ENCODE assay signal across 24 cellular contexts in genomic region chr12:92756905-92757598, GRCh38. TPM values are rescaled to one million over a fixed set of nuclear protein-coding genes. Genes with fewer than 3 reads are reported as not detected.
"Had no signal": no experiment of that assay in that cellular context is flagged by ENCODE, and none has a peak within 500 bp of the region (broad histone marks: within the 10 kb centered on the region; RNA-seq: fewer than 3 reads in every experiment).

No MANE protein-coding gene starts in this region.

- H3K4me3 ChIP-seq: esophagus squamous epithelium, hepatocyte, lung, neural progenitor cell, prostate gland, skin epidermis, transverse colon, uterus had no signal

- H3K4me1 Mint-ChIP-seq: activated CD4-positive, alpha-beta T cell treated with anti-CD3 and anti-CD28 coated beads for 36 hours had no signal

- H3K9me3 Mint-ChIP-seq: activated CD4-positive, alpha-beta memory T cell treated with anti-CD3 and anti-CD28 coated beads for 36 hours; dendritic cell treated with granulocyte-macrophage colony-stimulating factor and Interleukin-4, amounts not matched to agents 40 ng/mL and 50 ng/mL, for 4 days; stimulated activated naive CD8-positive, alpha-beta T cell treated with anti-CD3 and anti-CD28 coated beads, Interleukin-15, Interleukin-2, amounts not matched to agents 100 ng/mL and 50 ng/mL, for 24 hours; T-helper 2 cell treated with Interferon-gamma antibody and Interleukin-4, amounts not matched to agents 5 μg/mL and 100 μg/mL, for 36 hours had no signal

- H3K4me1 ChIP-seq: neural progenitor cell, prostate gland, transverse colon, uterus had no signal

- H3K27me3 ChIP-seq: esophagus squamous epithelium, hepatocyte, neural progenitor cell, transverse colon, uterus had no signal

- H3K9me3 ChIP-seq: esophagus squamous epithelium, prostate gland, transverse colon, uterus had no signal

- H3K36me3 ChIP-seq: esophagus squamous epithelium, neural progenitor cell, prostate gland, transverse colon, uterus had no signal

- H3K27me3 Mint-ChIP-seq: dendritic cell treated with granulocyte-macrophage colony-stimulating factor and Interleukin-4, amounts not matched to agents 40 ng/mL and 50 ng/mL, for 4 days had no signal

- ATAC-seq: activated CD4-positive, alpha-beta T cell treated with anti-CD3 and anti-CD28 coated beads for 36 hours; activated CD8-positive, alpha-beta memory T cell treated with anti-CD3 and anti-CD28 coated beads, Interleukin-2, amount 10 ng/mL, durations not matched to agents 7 days and 5 days; left colon had no signal

- DNase-seq: activated CD4-positive, alpha-beta memory T cell treated with anti-CD3 and anti-CD28 coated beads for 36 hours; activated CD4-positive, alpha-beta T cell treated with anti-CD3 and anti-CD28 coated beads for 36 hours; activated CD8-positive, alpha-beta memory T cell treated with anti-CD3 and anti-CD28 coated beads, Interleukin-2, amount 10 ng/mL, durations not matched to agents 7 days and 5 days; effector CD8-positive, alpha-beta T cell; esophagus squamous epithelium; left colon; right cardiac atrium; stimulated activated CD4-positive, alpha-beta T cell treated with anti-CD3 and anti-CD28 coated beads, Interleukin-2, amount 100 ng/mL, for 48 hours; transverse colon; uterus had no signal

- H3K27ac ChIP-seq: esophagus squamous epithelium, hepatocyte, neural progenitor cell, prostate gland, skin epidermis, transverse colon, uterus had no signal

- H3K36me3 Mint-ChIP-seq: activated CD4-positive, alpha-beta memory T cell treated with anti-CD3 and anti-CD28 coated beads for 36 hours; mesothelial cell of epicardium; neural progenitor cell had no signal

- H3K4me3 Mint-ChIP-seq: activated CD4-positive, alpha-beta memory T cell treated with anti-CD3 and anti-CD28 coated beads for 36 hours; activated CD4-positive, alpha-beta T cell treated with anti-CD3 and anti-CD28 coated beads for 36 hours; activated CD8-positive, alpha-beta memory T cell treated with anti-CD3 and anti-CD28 coated beads, Interleukin-2, amount 10 ng/mL, durations not matched to agents 7 days and 5 days; activated naive CD8-positive, alpha-beta T cell; dendritic cell treated with granulocyte-macrophage colony-stimulating factor and Interleukin-4, amounts not matched to agents 40 ng/mL and 50 ng/mL, for 4 days; mesothelial cell of epicardium; neural progenitor cell; stimulated activated naive CD8-positive, alpha-beta T cell treated with anti-CD3 and anti-CD28 coated beads, Interleukin-15, Interleukin-2, amounts not matched to agents 100 ng/mL and 50 ng/mL, for 24 hours; T-helper 2 cell treated with Interferon-gamma antibody and Interleukin-4, amounts not matched to agents 5 μg/mL and 100 μg/mL, for 36 hours had no signal

- H3K27ac Mint-ChIP-seq: activated CD4-positive, alpha-beta memory T cell treated with anti-CD3 and anti-CD28 coated beads for 36 hours; activated CD4-positive, alpha-beta T cell treated with anti-CD3 and anti-CD28 coated beads for 36 hours; activated CD8-positive, alpha-beta memory T cell treated with anti-CD3 and anti-CD28 coated beads, Interleukin-2, amount 10 ng/mL, durations not matched to agents 7 days and 5 days; activated naive CD8-positive, alpha-beta T cell; dendritic cell treated with granulocyte-macrophage colony-stimulating factor and Interleukin-4, amounts not matched to agents 40 ng/mL and 50 ng/mL, for 4 days; mesothelial cell of epicardium; neural progenitor cell; stimulated activated naive CD8-positive, alpha-beta T cell treated with anti-CD3 and anti-CD28 coated beads, Interleukin-15, Interleukin-2, amounts not matched to agents 100 ng/mL and 50 ng/mL, for 24 hours; T-helper 2 cell treated with Interferon-gamma antibody and Interleukin-4, amounts not matched to agents 5 μg/mL and 100 μg/mL, for 36 hours had no signal

RNA-seq across cellular contexts. Expression of gene PLEKHG7, which starts 54.3 kb away (rescaled TPM):
- total RNA-seq: activated CD4-positive, alpha-beta memory T cell treated with anti-CD3 and anti-CD28 coated beads for 36 hours; activated CD4-positive, alpha-beta T cell treated with anti-CD3 and anti-CD28 coated beads for 36 hours; activated CD8-positive, alpha-beta memory T cell treated with anti-CD3 and anti-CD28 coated beads, Interleukin-2, amount 10 ng/mL, durations not matched to agents 7 days and 5 days; bronchial epithelial cell; chondrocyte; endothelial cell of umbilical vein; esophagus squamous epithelium; mesothelial cell of epicardium; osteoblast; right cardiac atrium had no signal
